Comparison of ENCODE assay signal across 1 cellular context in genomic region chr2:71603311-71603794, GRCh38.
TF ChIP-seq lines count a peak whose summit lies in the region.

No MANE protein-coding gene starts in this region.

TF ChIP-seq in H1, 55 proteins besides CTCF, POLR2A, EP300 and RAD21 (continued from another document):
- TF ChIP-seq CHD7 (IDR thresholded peaks at IDR 0.05; ENCODE audit: insufficient replicate concordance, low read length) (no peak), JUND (IDR thresholded peaks at IDR 0.05; ENCODE audit: low read length) (no peak), GABPA (IDR thresholded peaks at IDR 0.05; ENCODE audit: borderline replicate concordance, insufficient read depth, low read length) (no peak), BACH1 (IDR thresholded peaks at IDR 0.05; ENCODE audit: low read length) (no peak), MAX (IDR thresholded peaks at IDR 0.05) (no peak)
